4 cellular contexts compared by ENCODE assay signal in genomic region chr13:59145381-59145780, GRCh38.
"Had no signal": no experiment of that assay in that cellular context is flagged by ENCODE, and none has a peak within 500 bp of the region (broad histone marks: within the 10 kb centered on the region; RNA-seq: fewer than 3 reads in every experiment).

No MANE protein-coding gene starts in this region.

- H2AFZ ChIP-seq: GM23338 had no signal

- H3K4me2 ChIP-seq: GM23338 had no signal

- DNase-seq: H9, HCEC 1CT, IMR-90 had no signal

- H3K4me3 ChIP-seq: GM23338 had no signal
